In the genomic region with DNA sequence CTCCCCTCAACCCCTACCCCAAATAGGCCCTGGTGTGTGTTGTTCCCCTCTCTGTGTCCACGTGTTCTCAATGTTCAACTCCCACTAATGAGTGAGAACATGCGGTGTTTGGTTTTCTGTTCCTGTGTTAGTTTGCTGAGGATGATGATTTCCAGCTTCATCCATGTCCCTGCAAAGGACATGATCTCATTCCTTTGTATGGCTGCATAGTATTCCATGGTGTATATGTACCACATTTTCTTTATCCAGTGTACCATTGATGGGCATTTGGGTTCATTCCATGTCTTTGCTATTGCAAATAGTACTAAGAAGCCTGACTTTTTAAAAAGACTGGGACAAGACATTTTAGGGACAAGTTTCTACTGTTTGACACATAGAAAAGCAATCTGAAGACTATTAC, we compare ENCODE assay signal across 2 cellular contexts. TPM values are rescaled to one million over a fixed set of nuclear protein-coding genes. Genes with fewer than 3 reads are reported as not detected.
"Had no signal": no experiment of that assay in that cellular context is flagged by ENCODE, and none has a peak within 500 bp of the region (broad histone marks: within the 10 kb centered on the region; RNA-seq: fewer than 3 reads in every experiment).

No MANE protein-coding gene starts in this region.

RNA-seq across cellular contexts. Expression of gene SEMA6D, which starts 20.8 kb away (rescaled TPM):
- total RNA-seq: naive thymus-derived CD8-positive, alpha-beta T cell; natural killer cell treated with Interleukin-12 subunit alpha and Interleukin-12 subunit beta and Interleukin-15 and Interleukin-18, amount 100 ng/mL, for 72 hours had no signal
- polyA plus RNA-seq: naive thymus-derived CD8-positive, alpha-beta T cell had no signal
